In genomic region chr7:37706807-37707206, GRCh38 we compare ENCODE assay signal across 19 cellular contexts. TPM values are rescaled to one million over a fixed set of nuclear protein-coding genes. Genes with fewer than 3 reads are reported as not detected.
"Had no signal": no experiment of that assay in that cellular context is flagged by ENCODE, and none has a peak within 500 bp of the region (broad histone marks: within the 10 kb centered on the region; RNA-seq: fewer than 3 reads in every experiment).

No MANE protein-coding gene starts in this region.

- ATAC-seq: activated T-cell treated with anti-CD3 and anti-CD28 coated beads, Interleukin-2, amount 50 U/mL, for 72 hours; gastrocnemius medialis; stimulated activated memory B cell treated with anti-CD40 and anti-IgM and Interleukin-4, amounts not matched to agents 10 μg/mL and 1 μg/mL and 100 μg/mL, for 72 hours had no signal

- H3K4me3 Mint-ChIP-seq: activated naive CD4-positive, alpha-beta T cell treated with anti-CD3 and anti-CD28 coated beads, Interleukin-2, amount 50 U/mL, for 24 hours; activated T-cell treated with anti-CD3 and anti-CD28 coated beads, Interleukin-2, amount 50 U/mL, for 72 hours; memory B cell; stimulated activated memory B cell treated with anti-CD40 and anti-IgM and Interleukin-4, amounts not matched to agents 10 μg/mL and 1 μg/mL and 100 μg/mL, for 72 hours had no signal

- H3K27ac Mint-ChIP-seq: activated naive CD4-positive, alpha-beta T cell treated with anti-CD3 and anti-CD28 coated beads, Interleukin-2, amount 50 U/mL, for 24 hours; activated T-cell treated with anti-CD3 and anti-CD28 coated beads, Interleukin-2, amount 50 U/mL, for 72 hours; memory B cell; stimulated activated memory B cell treated with anti-CD40 and anti-IgM and Interleukin-4, amounts not matched to agents 10 μg/mL and 1 μg/mL and 100 μg/mL, for 72 hours had no signal

- H3K36me3 Mint-ChIP-seq: activated naive CD4-positive, alpha-beta T cell treated with anti-CD3 and anti-CD28 coated beads, Interleukin-2, amount 50 U/mL, for 24 hours; memory B cell; stimulated activated memory B cell treated with anti-CD40 and anti-IgM and Interleukin-4, amounts not matched to agents 10 μg/mL and 1 μg/mL and 100 μg/mL, for 72 hours had no signal

- H3K4me1 Mint-ChIP-seq: activated naive CD4-positive, alpha-beta T cell treated with anti-CD3 and anti-CD28 coated beads, Interleukin-2, amount 50 U/mL, for 24 hours; memory B cell had no signal

- DNase-seq: activated CD4-positive, alpha-beta T cell treated with anti-CD3 and anti-CD28 coated beads for 1 hour; activated effector memory CD4-positive, alpha-beta T cell treated with anti-CD3 and anti-CD28 coated beads, Interleukin-2, amount 50 U/mL, for 16 hours; activated T-cell treated with anti-CD3 and anti-CD28 coated beads, Interleukin-2, amount 50 U/mL, for 72 hours; cerebellar nuclear complex; cortex of kidney; effector CD4-positive, alpha-beta T cell; gastrocnemius medialis; heart left ventricle; sigmoid colon; stimulated activated CD4-positive, alpha-beta T cell treated with anti-CD3 and anti-CD28 coated beads, Interleukin-4, amount 100 ng/mL, for 4 hours; T1000; testis; upper lobe of left lung had no signal

- H3K9me3 Mint-ChIP-seq: activated naive CD4-positive, alpha-beta T cell treated with anti-CD3 and anti-CD28 coated beads, Interleukin-2, amount 50 U/mL, for 24 hours; activated T-cell treated with anti-CD3 and anti-CD28 coated beads, Interleukin-2, amount 50 U/mL, for 72 hours; memory B cell had no signal

RNA-seq across cellular contexts. Expression of gene GPR141, which starts 23.2 kb away (rescaled TPM):
- total RNA-seq: activated CD8-positive, alpha-beta memory T cell treated with anti-CD3 and anti-CD28 coated beads for 36 hours; activated T-cell treated with anti-CD3 and anti-CD28 coated beads, Interleukin-2, amount 50 U/mL, for 72 hours; astrocyte; gastrocnemius medialis; T-helper 1 cell treated with Interleukin-12 subunit alpha and Interleukin-12 subunit beta and Interleukin-4 antibody, amounts not matched to agents 30 ng/mL and 1 ng/mL, for 36 hours had no signal
